ENCODE assay signal across 1 cellular context in the genomic region with DNA sequence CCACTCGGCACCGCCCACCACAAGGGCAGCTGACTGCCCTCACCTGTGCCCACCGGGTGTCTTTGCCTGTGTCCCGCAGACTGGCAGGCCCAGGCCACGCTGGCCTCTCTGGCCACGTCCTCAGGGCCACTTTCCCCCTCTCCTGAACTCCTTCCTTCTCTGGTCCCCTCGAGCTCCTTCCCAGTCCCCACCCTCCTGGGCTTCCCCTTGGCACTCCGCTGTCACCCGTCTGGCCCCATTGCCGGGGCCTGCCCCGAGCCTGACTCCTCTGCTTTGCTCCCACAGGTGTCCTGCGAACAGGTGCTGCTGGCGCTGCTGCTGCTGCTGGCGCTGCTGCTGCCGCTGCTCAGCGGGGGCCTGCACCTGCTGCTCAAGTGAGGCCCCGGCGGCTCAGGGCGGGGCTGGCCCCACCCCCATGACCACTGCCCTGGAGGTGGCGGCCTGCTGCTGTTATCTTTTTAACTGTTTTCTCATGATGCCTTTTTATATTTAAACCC.
TF ChIP-seq lines count a peak whose summit lies in the region.

No MANE protein-coding gene starts in this region.

TF ChIP-seq in Ishikawa, 13 proteins besides CTCF, POLR2A, EP300 and RAD21 (continued from another document):
- peak; percentile 60; the same call in 1 of the 2 replicates for TF ChIP-seq ZBTB7A (IDR thresholded peaks at IDR 0.05; ENCODE audit: low read depth)
